21 cellular contexts compared by ENCODE assay signal in genomic region chr12:31218203-31219025, GRCh38.
"Had no signal": no experiment of that assay in that cellular context is flagged by ENCODE, and none has a peak within 500 bp of the region (broad histone marks: within the 10 kb centered on the region; RNA-seq: fewer than 3 reads in every experiment).

No MANE protein-coding gene starts in this region.

- H2AFZ ChIP-seq: hepatocyte had no signal

- H3K36me3 ChIP-seq: cardiac muscle cell, tibial artery, WERI-Rb-1 had no signal

- FAIRE-seq: kidney had no signal

- H3K4me2 ChIP-seq: hepatocyte had no signal

- H3K4me1 ChIP-seq: psoas muscle, tibial artery had no signal

- H3K9me3 ChIP-seq: psoas muscle, tibial artery had no signal

- DNase-seq: activated CD4-positive, alpha-beta memory T cell treated with anti-CD3 and anti-CD28 coated beads for 36 hours; activated CD4-positive, alpha-beta T cell treated with anti-CD3 and anti-CD28 coated beads for 36 hours; activated naive CD4-positive, alpha-beta T cell; activated naive CD8-positive, alpha-beta T cell treated with anti-CD3 and anti-CD28 coated beads for 36 hours; amniotic stem cell; dermis blood vessel endothelial cell; effector memory CD4-positive, alpha-beta T cell; foreskin fibroblast; kidney; mammary epithelial cell; psoas muscle; right cardiac atrium; stimulated activated CD4-positive, alpha-beta T cell treated with anti-CD3 and anti-CD28 coated beads, Interleukin-2, amount 100 ng/mL, for 24 hours; stimulated activated naive CD8-positive, alpha-beta T cell treated with anti-CD3 and anti-CD28 coated beads, Interleukin-15, Interleukin-2, amounts not matched to agents 100 U/mL and 50 U/mL, for 24 hours; substantia nigra; tibial artery; WERI-Rb-1 had no signal

- H3K27me3 ChIP-seq: cardiac muscle cell, hepatocyte had no signal

- H3K4me3 ChIP-seq: cardiac muscle cell, hepatocyte, psoas muscle, tibial artery had no signal

- ATAC-seq: activated CD4-positive, alpha-beta T cell treated with anti-CD3 and anti-CD28 coated beads for 36 hours; activated T-helper 17 cell treated with anti-CD3 and anti-CD28 coated beads, Interleukin-2, amount 50 U/mL, for 72 hours; left lobe of liver; psoas muscle; right cardiac atrium; stimulated activated naive CD8-positive, alpha-beta T cell treated with anti-CD3 and anti-CD28 coated beads, Interleukin-15, Interleukin-2, amounts not matched to agents 100 U/mL and 50 U/mL, for 24 hours had no signal

- H3K27ac ChIP-seq: cardiac muscle cell, hepatocyte, psoas muscle, tibial artery, WERI-Rb-1 had no signal
